8 cellular contexts compared by ENCODE assay signal in genomic region chr16:56729736-56730662, GRCh38. TPM values are rescaled to one million over a fixed set of nuclear protein-coding genes. Genes with fewer than 3 reads are reported as not detected.
DNase-seq lines count a peak whose midpoint lies in the region; ATAC-seq and TF ChIP-seq lines count a peak whose summit lies in the region.

NUP93 (plus strand) TSS chr16:56730129; CDS start chr16:56748248, 18,119 bp downstream.

- H3K27me3 ChIP-seq in adipocyte (replicated peaks; ENCODE audit: control insufficient read depth, insufficient read depth, low read length) (no peaks in the 10 kb centered on the region), heart left ventricle (no peaks in the 10 kb centered on the region)

- H3K4me1 ChIP-seq in adipocyte (ENCODE audit: control insufficient read depth, insufficient read depth, low read length) (peaks cover 18% of the 10 kb centered on the region), heart left ventricle (peaks cover 0 to 37% (median 17%) of the 10 kb centered on the region in 12 donors)

- no peaks in the 10 kb centered on the region for H3K27me3 Mint-ChIP-seq in type B pancreatic cell

- peak in 1 of 2 donors; percentile 55 for TF ChIP-seq POLR2A in heart left ventricle (IDR thresholded peaks at IDR 0.05)

- H3K9ac ChIP-seq in adipocyte (ENCODE audit: low read length) = peak within 1 kb of the TSS; percentile 95

- WGBS in heart left ventricle, 4 donors = 0 to 1% (median 0%) methylated on average over 28 to 70 of the region's 70 CpGs

- H3K4me3 Mint-ChIP-seq in type B pancreatic cell = no peak within 1 kb of the TSS

- no peaks in the 10 kb centered on the region for H3K9me3 Mint-ChIP-seq in type B pancreatic cell

- no peaks in the 10 kb centered on the region for H3K9me3 ChIP-seq in adipocyte (ENCODE audit: control insufficient read depth, low read length)
- no peaks in the 10 kb centered on the region for H3K9me3 ChIP-seq in heart left ventricle

- H3K4me1 Mint-ChIP-seq in type B pancreatic cell (ENCODE audit: unreplicated experiment) = peaks cover 11% of the 10 kb centered on the region

- no peak for TF ChIP-seq CTCF in GM12875 (IDR thresholded peaks at IDR 0.05; ENCODE audit: borderline replicate concordance, insufficient read depth, low read depth, low read length)
- no peak for TF ChIP-seq CTCF in heart left ventricle (IDR thresholded peaks at IDR 0.05)
- TF ChIP-seq CTCF in type B pancreatic cell (conservative IDR thresholded peaks at IDR 0.05) = no peak

- ATAC-seq in HG02798 (IDR thresholded peaks at IDR 0.05; ENCODE audit: poor library complexity, unreplicated experiment) (peak; percentile 91), heart left ventricle (peak; percentile 95 to 99 (median 98))

- no peaks in the 10 kb centered on the region for H3K36me3 Mint-ChIP-seq in type B pancreatic cell

- H3K36me3 ChIP-seq in adipocyte (ENCODE audit: control insufficient read depth, insufficient read depth, low read length, severe bottlenecking) (no peaks in the 10 kb centered on the region), heart left ventricle (no peaks in the 10 kb centered on the region)

- DNase-seq in NCI-H1436 treated with DMSO at 0.1 percent for 48 hours (lab: John Stamatoyannopoulos, UW) = peak; percentile 39
- DNase-seq in T follicular helper cell (ENCODE audit: low read depth) = peak; percentile 84
- peak; percentile 98 for DNase-seq in adipocyte (ENCODE audit: low read depth)
- DNase-seq in heart left ventricle = peak; percentile 92 to 96 (median 95)
- peak; percentile 86 to 98 (median 89) for DNase-seq in posterior cingulate gyrus
- peak; percentile 89 for DNase-seq in type B pancreatic cell (ENCODE audit: extremely low spot score, unreplicated experiment)

- intact Hi-C loops in heart left ventricle (cut with DNase I) (no loop called here), posterior cingulate gyrus (cut with DNase I) (no loop called here)

- H3K27ac ChIP-seq in heart left ventricle = peak within 1 kb of the TSS; percentile 45 to 89 (median 82)

- H3K4me3 ChIP-seq in GM12875 (ENCODE audit: low read depth, low read length) (peak within 1 kb of the TSS; percentile 96), adipocyte (ENCODE audit: low read length) (peak within 1 kb of the TSS; percentile 98), heart left ventricle (peak within 1 kb of the TSS; percentile 62 to 96 (median 78))

- peak within 1 kb of the TSS; percentile 79 for H3K27ac Mint-ChIP-seq in type B pancreatic cell

RNA-seq across cellular contexts. Expression of gene NUP93, which starts in this region (rescaled TPM):
- total RNA-seq in heart left ventricle (10 to 100 TPM; 21.8 to 49.0 (median 27.8) TPM), type B pancreatic cell (ENCODE audit: low replicate concordance) (68.8 and 101 TPM in 2 replicates)
- 10 to 100 TPM; 23.7 to 28.5 TPM for polyA plus RNA-seq in heart left ventricle

Comparison
In these comparisons a context has a peak if more than half of its experiments do, and no peak if none do; other contexts are left out.
1. Peak in every context shown above with its lines: DNase-seq, ATAC-seq, H3K4me3 ChIP-seq and H3K27ac ChIP-seq.
2. DNase-seq: peak in every context shown above with its lines; median percentile 98 in adipocyte; 95 in heart left ventricle; 89 in posterior cingulate gyrus; 89 in type B pancreatic cell; 84 in T follicular helper cell; 39 in NCI-H1436 treated with DMSO at 0.1 percent for 48 hours.